8 cellular contexts compared by ENCODE assay signal in genomic region chr9:120579139-120579749, GRCh38. TPM values are rescaled to one million over a fixed set of nuclear protein-coding genes. Genes with fewer than 3 reads are reported as not detected.
A peak's percentile ranks its signal among the peaks of the same experiment; 100 is the strongest.
DNase-seq lines count a peak whose midpoint lies in the region; ATAC-seq and TF ChIP-seq lines count a peak whose summit lies in the region.

No MANE protein-coding gene starts in this region.

- TF ChIP-seq CTCF in 22Rv1 (IDR thresholded peaks at IDR 0.05) (no peak), neural crest cell (conservative IDR thresholded peaks at IDR 0.05) (no peak), omental fat pad (IDR thresholded peaks at IDR 0.05) (no peak)

- peaks cover 6% of the 10 kb centered on the region for H3K36me3 ChIP-seq in SJCRH30

- no peaks in the 10 kb centered on the region for H3K9me3 ChIP-seq in SJCRH30 (replicated peaks)

- H3K4me1 Mint-ChIP-seq in neural crest cell, result peaks cover 44% of the 10 kb centered on the region

- no peaks in the 10 kb centered on the region for H3K27me3 ChIP-seq in SJCRH30

- peak overlapping the region; percentile 90 for H3K4me3 ChIP-seq in SJCRH30

- H3K4me3 Mint-ChIP-seq in neural crest cell, result peak overlapping the region; percentile 99

- peaks cover 3% of the 10 kb centered on the region for H3K9me3 Mint-ChIP-seq in neural crest cell

- H3K27me3 Mint-ChIP-seq in neural crest cell (ENCODE audit: low read depth), result no peaks in the 10 kb centered on the region

- peak; percentile 6 for ATAC-seq in GM18511 (IDR thresholded peaks at IDR 0.05; ENCODE audit: unreplicated experiment)
- ATAC-seq in omental fat pad (ENCODE audit: low FRiP score), result no peak
- no peak for ATAC-seq in HG02981 (IDR thresholded peaks at IDR 0.05; ENCODE audit: unreplicated experiment)

- peak; percentile 19 to 38 for DNase-seq in SJCRH30
- no peak for DNase-seq in epithelial cell of prostate (ENCODE audit: low read depth, low spot score)
- no peak for DNase-seq in neural crest cell (ENCODE audit: low read depth, low spot score)
- no peak for DNase-seq in stimulated activated naive CD4-positive, alpha-beta T cell (lab: John Stamatoyannopoulos, UW)
- DNase-seq in omental fat pad (ENCODE audit: low spot score), result no peak

- peaks cover 21% of the 10 kb centered on the region for H3K4me1 ChIP-seq in SJCRH30

- peaks cover 6% of the 10 kb centered on the region for H3K36me3 Mint-ChIP-seq in neural crest cell (ENCODE audit: low read depth)

- H3K27ac ChIP-seq in 22Rv1, result peak overlapping the region; percentile 70
- peak overlapping the region; percentile 86 for H3K27ac ChIP-seq in SJCRH30
- peak overlapping the region; percentile 14 for H3K27ac ChIP-seq in epithelial cell of prostate

- H3K27ac Mint-ChIP-seq in neural crest cell (ENCODE audit: unreplicated experiment), result peak overlapping the region; percentile 96

RNA-seq across cellular contexts. Expression of gene CDK5RAP2, which starts 0.7 kb away (rescaled TPM):
- total RNA-seq in SJCRH30 (2014; rRNA removed; shearing (Covaris generic)), result 65.7 and 75.9 TPM in 2 replicates
- total RNA-seq in neural crest cell (107 and 116 TPM in 2 replicates), omental fat pad (10 to 100 TPM; 32.8 to 47.6 (median 39.4) TPM)

Comparison
In these comparisons a context has a peak if more than half of its experiments do, and no peak if none do; other contexts are left out.
1. H3K27ac ChIP-seq: peak in every context shown above with its lines; median percentile 86 in SJCRH30; 70 in 22Rv1; 14 in epithelial cell of prostate.
2. DNase-seq: peak in SJCRH30 (2 of 2); none in epithelial cell of prostate (single experiment), neural crest cell (single experiment), stimulated activated naive CD4-positive, alpha-beta T cell (0 of 6) and omental fat pad (single experiment).